In genomic region chr12:55789171-55789570, GRCh38 we compare ENCODE assay signal across 17 cellular contexts. TPM values are rescaled to one million over a fixed set of nuclear protein-coding genes. Genes with fewer than 3 reads are reported as not detected.
DNase-seq lines count a peak whose midpoint lies in the region; ATAC-seq and TF ChIP-seq lines count a peak whose summit lies in the region.
"Had no signal": no experiment of that assay in that cellular context is flagged by ENCODE, and none has a peak within 500 bp of the region (broad histone marks: within the 10 kb centered on the region; RNA-seq: fewer than 3 reads in every experiment).

No MANE protein-coding gene starts in this region.

- H2BK120ac ChIP-seq in trophoblast cell (ENCODE audit: insufficient read depth, low read length, poor library complexity): no peak overlapping the region

- no peaks in the 10 kb centered on the region for H3K27me3 Mint-ChIP-seq in Caco-2 (ENCODE audit: insufficient read depth, unreplicated experiment)

- H3K4me3 Mint-ChIP-seq in Caco-2 (ENCODE audit: unreplicated experiment): no peak overlapping the region
- H3K4me3 Mint-ChIP-seq: CD14-positive monocyte; CD8-positive, alpha-beta T cell; HFFc6 had no signal

- no CpG with 5 or more reads among the region's 2 CpGs for WGBS in trophoblast cell (ENCODE audit: extremely low coverage, insufficient coverage, insufficient read length)

- no peak overlapping the region for H3K27ac ChIP-seq in trophoblast cell (ENCODE audit: low read depth, low read length)
- H3K27ac ChIP-seq: A549, HL-60 had no signal

- no peaks in the 10 kb centered on the region for H3K27me3 ChIP-seq in Caco-2 (replicated peaks; ENCODE audit: control insufficient read depth, insufficient read depth, low read length)
- H3K27me3 ChIP-seq in trophoblast cell (ENCODE audit: insufficient read depth, low read length): no peaks in the 10 kb centered on the region

- peak; percentile 47 to 67 for DNase-seq in Caco-2
- peak; percentile 47 for DNase-seq in amniotic epithelial cell (ENCODE audit: low read depth)
- peak; percentile 75 for DNase-seq in left kidney (ENCODE audit: low read depth, low spot score)
- no peak for DNase-seq in trophoblast cell
- no peak for DNase-seq in activated CD8-positive, alpha-beta memory T cell treated with anti-CD3 and anti-CD28 coated beads, Interleukin-2, amount 50 U/mL, for 48 hours
- no peak for DNase-seq in retina
- DNase-seq: CD8-positive, alpha-beta T cell; COR-L47; DND-41; GDM1; HCEC 1CT; HFFc6; IMR-90 had no signal

- H2AK5ac ChIP-seq in trophoblast cell (ENCODE audit: low read length): no peak overlapping the region

- H3K36me3 ChIP-seq in Caco-2 (ENCODE audit: control insufficient read depth, insufficient read depth, low read length) (peaks cover 1% of the 10 kb centered on the region; the same call in 1 of the 2 replicates), trophoblast cell (ENCODE audit: control insufficient read depth in 1 of 2, insufficient read depth in 2 of 2, low read length in 2 of 2) (peaks cover 32 to 42% of the 10 kb centered on the region in 2 experiments)

- BruUV-seq in Caco-2 (replicated peaks; lab: Mats Ljungman, UMichigan): no TSS peak

- no peaks in the 10 kb centered on the region for H3K79me1 ChIP-seq in trophoblast cell (ENCODE audit: low read length)

- peaks cover 13% of the 10 kb centered on the region for H3K4me1 Mint-ChIP-seq in Caco-2 (ENCODE audit: low read depth, unreplicated experiment)
- H3K4me1 Mint-ChIP-seq: CD14-positive monocyte had no signal

- no peak overlapping the region for H4K91ac ChIP-seq in trophoblast cell (ENCODE audit: low read depth, low read length)

- no peak overlapping the region for H3K14ac ChIP-seq in trophoblast cell (ENCODE audit: low read length)

- H3K27ac Mint-ChIP-seq in Caco-2 (ENCODE audit: unreplicated experiment): no peak overlapping the region
- H3K27ac Mint-ChIP-seq: CD8-positive, alpha-beta T cell; HFFc6 had no signal

- no peak overlapping the region for H2AFZ ChIP-seq in trophoblast cell (ENCODE audit: insufficient read depth, low read length, poor library complexity)

- no peak overlapping the region for H4K8ac ChIP-seq in trophoblast cell (ENCODE audit: low read depth, low read length)

- ATAC-seq in HG03521 (IDR thresholded peaks at IDR 0.05; ENCODE audit: unreplicated experiment): no peak
- ATAC-seq: A549; CD8-positive, alpha-beta T cell had no signal

- no peak overlapping the region for H2BK12ac ChIP-seq in trophoblast cell (ENCODE audit: low read length)

- no peaks in the 10 kb centered on the region for H3K9me3 ChIP-seq in Caco-2
- peaks cover 2% of the 10 kb centered on the region for H3K9me3 ChIP-seq in trophoblast cell (ENCODE audit: insufficient read depth, low read depth, low read length)
- H3K9me3 ChIP-seq: A549 had no signal

- no peak overlapping the region for H3K4me2 ChIP-seq in trophoblast cell (ENCODE audit: low read length)
- H3K4me2 ChIP-seq: A549 had no signal

- POLR2A ChIA-PET in Caco-2 (lab: Charles Lee): interaction anchor here (1.0 kb wide), 1 partner anchor 28 kb away, joined by 6 read pairs; the partner anchor contains the start of genes ORMDL2 and SARNP

- H3K4me3 ChIP-seq in Caco-2 (ENCODE audit: low read depth, low read length): no peak overlapping the region
- H3K4me3 ChIP-seq in trophoblast cell (ENCODE audit: low read depth, low read length): no peak overlapping the region
- H3K4me3 ChIP-seq: A549 had no signal

- H3K79me2 ChIP-seq in trophoblast cell (ENCODE audit: control insufficient read depth, insufficient read depth, low read length, poor library complexity): no peaks in the 10 kb centered on the region

- no peak overlapping the region for H4K12ac ChIP-seq in trophoblast cell (ENCODE audit: low read depth, low read length)

- TF ChIP-seq CTCF in Caco-2 (IDR thresholded peaks at IDR 0.05; ENCODE audit: insufficient read depth in 1 of 2, low read depth in 1 of 2, low read length in 1 of 2, severe bottlenecking in 1 of 2, unreplicated experiment in 1 of 2): no peak

- CTCF ChIA-PET in Caco-2 (lab: Charles Lee): interaction anchor here (0.9 to 1.1 kb wide), 3 partner anchors 8 to 51 kb away, joined by 3 to 6 read pairs (median 3); partner anchors contain the start of genes ORMDL2 and SARNP

- H3K9ac ChIP-seq in trophoblast cell (ENCODE audit: low read length): no peak overlapping the region

- no peaks in the 10 kb centered on the region for H3K9me3 Mint-ChIP-seq in Caco-2 (ENCODE audit: unreplicated experiment)
- H3K9me3 Mint-ChIP-seq: CD14-positive monocyte; CD8-positive, alpha-beta T cell; HFFc6 had no signal

- no peak overlapping the region for H3K4ac ChIP-seq in trophoblast cell (ENCODE audit: low read depth, low read length)

- intact Hi-C loops in Caco-2 (cut with micrococcal nuclease; ENCODE audit: unreplicated experiment): loop anchor here (1.0 to 2.0 kb wide), 2 partner anchors 11 to 44 kb away; no protein-coding TSS in a partner anchor

- H3K4me1 ChIP-seq in Caco-2: 0 out of 2 replicates have a peak, but pooled peaks cover 3% of the 10 kb centered on the region
- no peaks in the 10 kb centered on the region for H3K4me1 ChIP-seq in trophoblast cell (ENCODE audit: control insufficient read depth in 1 of 2, insufficient read depth in 2 of 2, low read length in 2 of 2)
- H3K4me1 ChIP-seq: A549 had no signal

- no peak overlapping the region for H3K18ac ChIP-seq in trophoblast cell (ENCODE audit: low read length)

- peak overlapping the region; percentile 81 for H3K23ac ChIP-seq in trophoblast cell (ENCODE audit: low read length)

- H2BK5ac ChIP-seq in trophoblast cell (ENCODE audit: low read depth, low read length, poor library complexity): no peak overlapping the region

- peaks cover 82% of the 10 kb centered on the region for H3K36me3 Mint-ChIP-seq in Caco-2 (ENCODE audit: insufficient read depth, unreplicated experiment)

RNA-seq across cellular contexts. Expression of gene SARNP, which starts 28.4 kb away (rescaled TPM):
- total RNA-seq in Caco-2 (2022): 70.9 and 77.6 TPM in 2 replicates
- polyA plus RNA-seq in trophoblast cell (2013): 174 and 182 TPM in 2 replicates

RNA-seq across cellular contexts. Expression of gene ORMDL2, which starts 28.7 kb away (rescaled TPM):
- 44.0 and 48.3 TPM in 2 replicates for total RNA-seq in Caco-2 (2022)
- 105 and 118 TPM in 2 replicates for polyA plus RNA-seq in trophoblast cell (2013)

RNA-seq across cellular contexts. Expression of gene DNAJC14, which starts 40.2 kb away (rescaled TPM):
- 21.1 and 24.5 TPM in 2 replicates for total RNA-seq in Caco-2 (2022)
- 18.9 and 19.5 TPM in 2 replicates for polyA plus RNA-seq in trophoblast cell (2013)

RNA-seq across cellular contexts. Expression of gene GDF11, which starts 46.2 kb away (rescaled TPM):
- 11.0 and 13.3 TPM in 2 replicates for total RNA-seq in Caco-2 (2022)
- polyA plus RNA-seq in trophoblast cell (2013): 8.6 and 9.5 TPM in 2 replicates

RNA-seq across cellular contexts. Expression of gene MMP19, which starts 53.6 kb away (rescaled TPM):
- 1.9 and 2.2 TPM in 2 replicates for total RNA-seq in Caco-2 (2022)
- 5.1 and 5.4 TPM in 2 replicates for polyA plus RNA-seq in trophoblast cell (2013)
- total RNA-seq: CD8-positive, alpha-beta T cell had no signal

Comparison
In these comparisons a context has a peak if more than half of its experiments do, and no peak if none do; other contexts are left out.
1. DNase-seq: peak in Caco-2 (2 of 2), amniotic epithelial cell (single experiment) and left kidney (single experiment); none in trophoblast cell (0 of 2), activated CD8-positive, alpha-beta memory T cell treated with anti-CD3 and anti-CD28 coated beads, Interleukin-2, amount 50 U/mL, for 48 hours (single experiment) and retina (single experiment).